Comparison of ENCODE assay signal across 8 cellular contexts in genomic region chr5:24642022-24642421, GRCh38. TPM values are rescaled to one million over a fixed set of nuclear protein-coding genes. Genes with fewer than 3 reads are reported as not detected.
A peak's percentile ranks its signal among the peaks of the same experiment; 100 is the strongest.
DNase-seq lines count a peak whose midpoint lies in the region; TF ChIP-seq lines count a peak whose summit lies in the region.

No MANE protein-coding gene starts in this region.

- H3K4me3 ChIP-seq in prostate gland = no peak overlapping the region
- H3K4me3 ChIP-seq in CD4-positive, alpha-beta memory T cell (ENCODE audit: low read length in 2 of 2) = no peak overlapping the region

- no peaks in the 10 kb centered on the region for H3K36me3 ChIP-seq in prostate gland
- H3K36me3 ChIP-seq in CD4-positive, alpha-beta memory T cell (ENCODE audit: insufficient read depth, low read length) = no peaks in the 10 kb centered on the region

- POLR2A ChIA-PET in CD4-positive, alpha-beta memory T cell (lab: Charles Lee; ENCODE audit: partially characterized antibody) = no interaction called here

- H3K27me3 ChIP-seq in prostate gland (replicated peaks; ENCODE audit: insufficient read depth) = no peaks in the 10 kb centered on the region
- no peaks in the 10 kb centered on the region for H3K27me3 ChIP-seq in CD4-positive, alpha-beta memory T cell (ENCODE audit: insufficient read depth, low read length)

- TF ChIP-seq CTCF in chondrocyte (IDR thresholded peaks at IDR 0.05) = peak; percentile 73
- peak in 3 of 4 experiments; percentile 10 to 49 (median 38) for TF ChIP-seq CTCF in prostate gland (IDR thresholded peaks at IDR 0.05)

- intact Hi-C loops in prostate gland (cut with DNase I) = no loop called here
- intact Hi-C loops in CD4-positive, alpha-beta memory T cell (cut with micrococcal nuclease) = no loop called here

- H3K4me1 ChIP-seq in prostate gland (replicated peaks) = no peaks in the 10 kb centered on the region
- H3K4me1 ChIP-seq in CD4-positive, alpha-beta memory T cell (ENCODE audit: insufficient read depth, low read length) = no peaks in the 10 kb centered on the region

- peaks cover 8% of the 10 kb centered on the region for H3K4me1 Mint-ChIP-seq in chondrocyte (ENCODE audit: low read depth)
- no peaks in the 10 kb centered on the region for H3K4me1 Mint-ChIP-seq in CD4-positive, alpha-beta memory T cell

- no peak overlapping the region for H3K27ac Mint-ChIP-seq in chondrocyte (ENCODE audit: unreplicated experiment)
- no peak overlapping the region for H3K27ac Mint-ChIP-seq in CD4-positive, alpha-beta memory T cell

- no peak for TF ChIP-seq POLR2A in prostate gland (IDR thresholded peaks at IDR 0.05)

- no peaks in the 10 kb centered on the region for H3K36me3 Mint-ChIP-seq in chondrocyte (ENCODE audit: low read depth)
- no peaks in the 10 kb centered on the region for H3K36me3 Mint-ChIP-seq in CD4-positive, alpha-beta memory T cell

- CTCF ChIA-PET in CD4-positive, alpha-beta memory T cell (lab: Charles Lee; ENCODE audit: partially characterized antibody) = no interaction called here

- WGBS in prostate gland = 3% methylated on average over 1 of the region's 1 CpG

- no peak overlapping the region for H3K4me3 Mint-ChIP-seq in chondrocyte (ENCODE audit: unreplicated experiment)
- no peak overlapping the region for H3K4me3 Mint-ChIP-seq in CD4-positive, alpha-beta memory T cell

- H3K27ac ChIP-seq in prostate gland = no peak overlapping the region
- H3K27ac ChIP-seq in CD4-positive, alpha-beta memory T cell (ENCODE audit: low read depth, low read length) = no peak overlapping the region

- no peaks in the 10 kb centered on the region for H3K9me3 ChIP-seq in prostate gland
- no peaks in the 10 kb centered on the region for H3K9me3 ChIP-seq in CD4-positive, alpha-beta memory T cell (ENCODE audit: control insufficient read depth in 1 of 2, low read length in 2 of 2)

- DNase-seq in NCI-H345 (lab: John Stamatoyannopoulos, UW) = peak; percentile 13
- no peak for DNase-seq in NCI-H345 treated with DMSO at 0.1 percent for 48 hours (lab: John Stamatoyannopoulos, UW; ENCODE audit: unreplicated experiment)
- peak; percentile 48 for DNase-seq in NCI-H2081 treated with DMSO at 0.1 percent for 48 hours (lab: John Stamatoyannopoulos, UW)
- no peak for DNase-seq in chondrocyte (ENCODE audit: low spot score)
- DNase-seq in prostate gland (ENCODE audit: low spot score) = no peak
- no peak for DNase-seq in stimulated activated CD4-positive, alpha-beta T cell treated with anti-CD3 and anti-CD28 coated beads, Interleukin-12 subunit alpha, Interleukin-12 subunit beta, amount 100 ng/mL, for 4 hours
- no peak for DNase-seq in CD4-positive, alpha-beta memory T cell
- DNase-seq in NCI-H187 treated with DMSO at 0.1 percent for 48 hours (lab: John Stamatoyannopoulos, UW) = no peak

- H3K9me3 Mint-ChIP-seq in chondrocyte (ENCODE audit: low read depth) = no peaks in the 10 kb centered on the region
- peaks cover 0 to 10% (median 3%) of the 10 kb centered on the region in 8 donors for H3K9me3 Mint-ChIP-seq in CD4-positive, alpha-beta memory T cell

- peaks cover 34% of the 10 kb centered on the region for H3K27me3 Mint-ChIP-seq in chondrocyte (ENCODE audit: low read depth)
- H3K27me3 Mint-ChIP-seq in CD4-positive, alpha-beta memory T cell = no peaks in the 10 kb centered on the region

RNA-seq across cellular contexts. Expression of gene CDH10, which starts 2.8 kb away (rescaled TPM):
- total RNA-seq in chondrocyte = not detected in 3 replicates
- total RNA-seq in prostate gland = 1 to 10 TPM in 1 of 2 donors, under 1 TPM in 1; 0.77 to 1.1 TPM
- not detected for total RNA-seq in CD4-positive, alpha-beta memory T cell
- not detected for polyA plus RNA-seq in CD4-positive, alpha-beta memory T cell

Comparison
In these comparisons a context has a peak if more than half of its experiments do, and no peak if none do; other contexts are left out.
1. DNase-seq: peak in NCI-H345 (single experiment) and NCI-H2081 treated with DMSO at 0.1 percent for 48 hours (single experiment); none in NCI-H345 treated with DMSO at 0.1 percent for 48 hours (single experiment), chondrocyte (single experiment), prostate gland (single experiment), stimulated activated CD4-positive, alpha-beta T cell treated with anti-CD3 and anti-CD28 coated beads, Interleukin-12 subunit alpha, Interleukin-12 subunit beta, amount 100 ng/mL, for 4 hours (single experiment), CD4-positive, alpha-beta memory T cell (0 of 5) and NCI-H187 treated with DMSO at 0.1 percent for 48 hours (single experiment).